In the genomic region with DNA sequence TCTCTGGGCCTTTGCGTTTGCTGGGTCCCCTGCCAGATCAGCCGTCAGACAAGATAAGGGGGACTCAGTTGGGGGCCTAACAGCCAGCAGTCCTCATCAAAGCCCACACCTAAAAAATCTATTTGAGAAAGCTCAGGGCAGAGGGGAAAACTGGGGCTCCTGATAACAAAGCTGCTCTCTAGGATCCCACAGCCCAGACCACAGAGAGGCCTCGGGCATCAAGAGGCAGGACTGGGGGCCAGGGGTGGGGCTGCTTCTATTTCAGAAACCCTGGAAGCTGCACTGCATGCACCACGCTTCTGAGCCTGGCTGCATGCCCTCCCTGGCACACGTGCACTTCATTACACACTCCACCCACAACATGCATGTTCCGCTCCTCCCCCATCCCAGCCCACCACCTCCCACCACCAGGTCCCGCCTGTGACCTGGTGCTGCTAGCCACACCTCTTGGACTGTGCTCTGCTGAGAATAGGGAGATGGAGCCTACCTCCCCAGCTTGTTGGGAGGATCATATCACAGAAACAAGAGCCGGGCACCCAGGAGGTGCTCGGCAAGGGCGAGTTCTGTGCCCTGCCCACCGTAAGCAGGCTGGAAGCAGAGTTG, we compare ENCODE assay signal across 13 cellular contexts. TPM values are rescaled to one million over a fixed set of nuclear protein-coding genes. Genes with fewer than 3 reads are reported as not detected.
DNase-seq lines count a peak whose midpoint lies in the region; ATAC-seq and TF ChIP-seq lines count a peak whose summit lies in the region.
"Had no signal": no experiment of that assay in that cellular context is flagged by ENCODE, and none has a peak within 500 bp of the region (broad histone marks: within the 10 kb centered on the region; RNA-seq: fewer than 3 reads in every experiment).

No MANE protein-coding gene starts in this region.

- intact Hi-C loops in right lobe of liver (cut with DNase I) = no loop called here

- ATAC-seq in GM21367 (IDR thresholded peaks at IDR 0.05; ENCODE audit: unreplicated experiment) (no peak), right lobe of liver (no peak)
- ATAC-seq: HepG2; left lobe of liver; natural killer cell treated with Interleukin-12 subunit alpha and Interleukin-12 subunit beta and Interleukin-15 and Interleukin-18, amount 100 ng/mL, for 72 hours had no signal

- 86 to 88% methylated on average over 6 to 9 of the region's 11 CpGs for WGBS in mesodermal cell (ENCODE audit: insufficient coverage in 2 of 2), 2 experiments
- 58% methylated on average over 7 of the region's 11 CpGs for WGBS in right lobe of liver (ENCODE audit: insufficient coverage, low coverage, low lambda C conversion rate, missing lambda C conversion rate)

- H3K4me1 ChIP-seq in mesodermal cell (ENCODE audit: control insufficient read depth, insufficient read depth, low read length, poor library complexity, severe bottlenecking) (peaks cover 31% of the 10 kb centered on the region), right lobe of liver (no peaks in the 10 kb centered on the region)

- DNase-seq in stimulated activated CD4-positive, alpha-beta T cell treated with anti-CD3 and anti-CD28 coated beads, Interleukin-15, amount 100 ng/mL, for 24 hours = peak; percentile 15
- DNase-seq in stimulated activated CD4-positive, alpha-beta T cell treated with anti-CD3 and anti-CD28 coated beads, Interleukin-4, amount 100 ng/mL, for 24 hours = no peak
- DNase-seq in chondrocyte (ENCODE audit: low spot score) (peak; percentile 62), NCI-H345 (lab: John Stamatoyannopoulos, UW) (no peak), right lobe of liver (no peak)
- no peak for DNase-seq in stimulated activated CD8-positive, alpha-beta memory T cell treated with anti-CD3 and anti-CD28 coated beads, Interleukin-4, amount 100 ng/mL, for 48 hours
- DNase-seq: NCI-H1105 treated with DMSO at 0.1 percent for 48 hours, SIG-M5 had no signal

- H3K9me3 Mint-ChIP-seq in chondrocyte (ENCODE audit: low read depth) = no peaks in the 10 kb centered on the region
- H3K9me3 Mint-ChIP-seq: natural killer cell treated with Interleukin-12 subunit alpha and Interleukin-12 subunit beta and Interleukin-15 and Interleukin-18, amount 100 ng/mL, for 72 hours had no signal

- H3K36me3 Mint-ChIP-seq in chondrocyte (ENCODE audit: low read depth) = peaks cover 9% of the 10 kb centered on the region
- H3K36me3 Mint-ChIP-seq: natural killer cell treated with Interleukin-12 subunit alpha and Interleukin-12 subunit beta and Interleukin-15 and Interleukin-18, amount 100 ng/mL, for 72 hours had no signal

- H3K27ac ChIP-seq in mesodermal cell (ENCODE audit: low read depth, low read length, severe bottlenecking) (peak overlapping the region; percentile 66), right lobe of liver (no peak overlapping the region)

- H3K4me3 Mint-ChIP-seq in chondrocyte (ENCODE audit: unreplicated experiment) = no peak overlapping the region
- H3K4me3 Mint-ChIP-seq: natural killer cell treated with Interleukin-12 subunit alpha and Interleukin-12 subunit beta and Interleukin-15 and Interleukin-18, amount 100 ng/mL, for 72 hours had no signal

- H3K36me3 ChIP-seq in mesodermal cell (ENCODE audit: control insufficient read depth, insufficient read depth, low read length) (peaks cover 16% of the 10 kb centered on the region), right lobe of liver (no peaks in the 10 kb centered on the region)

- peak overlapping the region; percentile 61 for H3K27ac Mint-ChIP-seq in chondrocyte (ENCODE audit: unreplicated experiment)
- H3K27ac Mint-ChIP-seq: natural killer cell treated with Interleukin-12 subunit alpha and Interleukin-12 subunit beta and Interleukin-15 and Interleukin-18, amount 100 ng/mL, for 72 hours had no signal

- H3K9me3 ChIP-seq in mesodermal cell (ENCODE audit: control insufficient read depth, low read length) (no peaks in the 10 kb centered on the region), right lobe of liver (no peaks in the 10 kb centered on the region)

- H3K27me3 Mint-ChIP-seq in chondrocyte (ENCODE audit: low read depth) = no peaks in the 10 kb centered on the region
- H3K27me3 Mint-ChIP-seq: natural killer cell treated with Interleukin-12 subunit alpha and Interleukin-12 subunit beta and Interleukin-15 and Interleukin-18, amount 100 ng/mL, for 72 hours had no signal

- no peak for TF ChIP-seq POLR2A in right lobe of liver (IDR thresholded peaks at IDR 0.05)

- no peaks in the 10 kb centered on the region for H3K27me3 ChIP-seq in right lobe of liver

- TF ChIP-seq CTCF in chondrocyte (IDR thresholded peaks at IDR 0.05) (no peak), right lobe of liver (IDR thresholded peaks at IDR 0.05) (no peak)

- H3K4me3 ChIP-seq in mesodermal cell (ENCODE audit: extremely low read depth, insufficient read depth, low read length, poor library complexity, severe bottlenecking) (no peak overlapping the region), right lobe of liver (no peak overlapping the region)

- peaks cover 50% of the 10 kb centered on the region for H3K4me1 Mint-ChIP-seq in chondrocyte (ENCODE audit: low read depth)

RNA-seq across cellular contexts. Expression of a gene that starts 26.6 kb away (rescaled TPM):
- total RNA-seq in chondrocyte (284 to 413 TPM (median 394 TPM) in 3 replicates), right lobe of liver (1 to 10 TPM; 1.9 to 4.0 (median 2.7) TPM)
- 172 TPM for polyA plus RNA-seq in mesodermal cell (2013, experiment 1 of 2)
- polyA plus RNA-seq in mesodermal cell (2013, experiment 2 of 2) = 137 TPM
- total RNA-seq: HepG2; natural killer cell treated with Interleukin-12 subunit alpha and Interleukin-12 subunit beta and Interleukin-15 and Interleukin-18, amount 100 ng/mL, for 72 hours had no signal
- polyA plus RNA-seq: HepG2 had no signal

Comparison
In these comparisons a context has a peak if more than half of its experiments do, and no peak if none do; other contexts are left out.
1. DNase-seq: peak in stimulated activated CD4-positive, alpha-beta T cell treated with anti-CD3 and anti-CD28 coated beads, Interleukin-15, amount 100 ng/mL, for 24 hours (single experiment) and chondrocyte (single experiment); none in stimulated activated CD4-positive, alpha-beta T cell treated with anti-CD3 and anti-CD28 coated beads, Interleukin-4, amount 100 ng/mL, for 24 hours (single experiment), stimulated activated CD8-positive, alpha-beta memory T cell treated with anti-CD3 and anti-CD28 coated beads, Interleukin-4, amount 100 ng/mL, for 48 hours (single experiment), NCI-H345 (single experiment) and right lobe of liver (0 of 3).
2. RNA of a gene that starts 26.6 kb away (total RNA-seq): 284 to 413 TPM in chondrocyte; 1.9 to 4.0 TPM in right lobe of liver; every median in the first group is over 10 times any median in the second.